ENCODE assay signal across 10 cellular contexts in the genomic region with DNA sequence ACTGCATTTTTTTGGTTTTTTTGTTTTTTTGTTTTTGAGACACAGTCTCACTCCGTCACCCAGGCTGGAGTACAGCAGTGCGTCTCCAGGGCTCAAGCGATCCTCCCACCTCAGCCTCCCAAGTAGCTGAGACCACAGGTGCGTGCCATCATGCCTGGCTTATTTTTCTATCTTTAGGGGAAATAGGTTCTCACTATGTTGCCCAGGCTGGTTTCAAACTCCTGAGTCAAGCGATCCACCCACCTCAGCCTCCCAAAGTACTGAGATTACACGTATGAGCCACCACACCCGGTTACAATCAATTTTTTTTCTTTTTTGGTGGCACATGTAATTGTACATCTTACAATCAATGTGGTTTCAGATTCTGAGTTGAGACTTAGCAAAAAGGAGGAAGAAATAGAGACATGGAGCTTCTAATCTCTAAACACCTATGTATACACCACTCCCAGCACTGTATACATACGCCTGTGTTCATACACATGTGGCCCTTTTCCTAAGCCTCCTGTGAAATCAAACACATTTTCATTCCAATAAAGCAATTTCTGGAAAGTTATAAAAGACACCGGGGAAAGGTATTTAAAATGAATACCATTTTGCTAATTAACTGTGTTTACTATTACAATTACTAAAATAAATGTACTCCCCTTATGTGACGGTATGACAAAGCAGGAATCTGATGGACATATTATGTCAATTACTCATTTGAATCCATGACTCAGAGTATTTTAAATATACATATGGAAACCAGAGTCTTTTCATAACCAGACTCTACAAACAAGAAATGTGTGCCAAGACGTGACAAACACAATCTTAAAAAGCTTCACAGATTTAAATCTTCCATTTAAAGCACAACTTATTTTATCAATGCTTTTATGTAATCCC. TPM values are rescaled to one million over a fixed set of nuclear protein-coding genes. Genes with fewer than 3 reads are reported as not detected.
DNase-seq lines count a peak whose midpoint lies in the region; ATAC-seq and TF ChIP-seq lines count a peak whose summit lies in the region.
"Had no signal": no experiment of that assay in that cellular context is flagged by ENCODE, and none has a peak within 500 bp of the region (broad histone marks: within the 10 kb centered on the region; RNA-seq: fewer than 3 reads in every experiment).

No MANE protein-coding gene starts in this region.

- no peaks in the 10 kb centered on the region for H3K36me3 ChIP-seq in Panc1 (ENCODE audit: control insufficient read depth, insufficient read depth, low read length)
- no peaks in the 10 kb centered on the region for H3K36me3 ChIP-seq in mesendoderm (ENCODE audit: control insufficient read depth, insufficient read depth, low read length)

- H3K27ac ChIP-seq in Panc1 (ENCODE audit: low read length): peak overlapping the region; percentile 60
- H3K27ac ChIP-seq in mesendoderm (ENCODE audit: low read depth, low read length): no peak overlapping the region
- H3K27ac ChIP-seq: spleen had no signal

- no peak overlapping the region for H2AK5ac ChIP-seq in mesendoderm (ENCODE audit: low read length)

- H3K9ac ChIP-seq in mesendoderm (ENCODE audit: low read length): no peak overlapping the region

- no peak for TF ChIP-seq CTCF in GM12864 (IDR thresholded peaks at IDR 0.05; ENCODE audit: low read depth, low read length, missing control alignments)
- TF ChIP-seq CTCF in Panc1 (IDR thresholded peaks at IDR 0.05): no peak

- POLR2A ChIA-PET in Panc1 (lab: Charles Lee): interaction anchor here (0.6 to 0.7 kb wide), 3 partner anchors 17 to 39 kb away, joined by 4 read pairs; no protein-coding TSS in a partner anchor

- H3K4me1 ChIP-seq in Panc1 (ENCODE audit: control insufficient read depth, insufficient read depth, low read length) (peaks cover 74% of the 10 kb centered on the region), mesendoderm (ENCODE audit: control insufficient read depth, low read depth, low read length) (peaks cover 6% of the 10 kb centered on the region)

- H3K27me3 ChIP-seq in Panc1 (ENCODE audit: control insufficient read depth, insufficient read depth, low read length): no peaks in the 10 kb centered on the region
- no peaks in the 10 kb centered on the region for H3K27me3 ChIP-seq in mesendoderm (ENCODE audit: insufficient read depth, low read length, poor library complexity)
- H3K27me3 ChIP-seq: spleen had no signal

- H3K9me3 ChIP-seq in Panc1 (ENCODE audit: control insufficient read depth, insufficient read depth, low read depth, low read length): no peaks in the 10 kb centered on the region

- H3K56ac ChIP-seq in mesendoderm (ENCODE audit: low read length): no peak overlapping the region

- H4K8ac ChIP-seq in mesendoderm (ENCODE audit: low read depth, low read length): no peak overlapping the region

- no peak overlapping the region for H2BK5ac ChIP-seq in mesendoderm (ENCODE audit: low read length)

- no peak overlapping the region for H3K4ac ChIP-seq in mesendoderm (ENCODE audit: low read depth, low read length)

- BruUV-seq in Panc1 (replicated peaks; lab: Mats Ljungman, UMichigan): no TSS peak

- H3K4me3 ChIP-seq in GM12864 (ENCODE audit: low read depth, low read length) (no peak overlapping the region), Panc1 (ENCODE audit: low read depth in 2 of 2, low read length in 2 of 2) (no peak overlapping the region), mesendoderm (ENCODE audit: low read length) (no peak overlapping the region)
- H3K4me3 ChIP-seq: spleen had no signal

- intact Hi-C loops in Panc1 (cut with micrococcal nuclease; ENCODE audit: unreplicated experiment): no loop called here
- intact Hi-C loops in left ventricle myocardium superior (cut with micrococcal nuclease): no loop called here

- H3K79me2 ChIP-seq in mesendoderm (ENCODE audit: control insufficient read depth, insufficient read depth, low read length): peaks cover 23% of the 10 kb centered on the region

- DNase-seq in GM12864 (ENCODE audit: low read depth) (peak; percentile 21), Panc1 (ENCODE audit: low read depth, low spot score) (peak; percentile 80), dedifferentiated amniotic fluid mesenchymal stem cell (ENCODE audit: extremely low spot score) (peak; percentile 91), left ventricle myocardium superior (no peak), HuH-7.5 (ENCODE audit: low spot score) (no peak), NCI-H510A (lab: John Stamatoyannopoulos, UW) (no peak), mesendoderm (no peak)
- peak; percentile 13 for DNase-seq in stimulated activated CD4-positive, alpha-beta T cell treated with anti-CD3 and anti-CD28 coated beads, Interleukin-4, amount 100 ng/mL, for 1 hour
- DNase-seq: NCI-H345, spleen had no signal

- H3K79me1 ChIP-seq in mesendoderm (ENCODE audit: low read length): peaks cover 6% of the 10 kb centered on the region

- H2BK120ac ChIP-seq in mesendoderm (ENCODE audit: low read depth, low read length): no peak overlapping the region

- no peak overlapping the region for H3K18ac ChIP-seq in mesendoderm (ENCODE audit: low read length)

- H3K23ac ChIP-seq in mesendoderm (ENCODE audit: low read length): no peak overlapping the region

- in situ Hi-C loops in Panc1 (cut with HindIII; ENCODE audit: low pct_unique_long_range_greater_than_20kb, low sequenced_read_pairs): no loop called here

- CTCF ChIA-PET in Panc1 (lab: Charles Lee): no interaction called here

- H4K5ac ChIP-seq in mesendoderm (ENCODE audit: low read length): no peak overlapping the region

- no CpG with 5 or more reads among the region's 11 CpGs for WGBS in mesendoderm (ENCODE audit: extremely low coverage, insufficient coverage, low lambda C conversion rate)

- ATAC-seq in Panc1 (peak; percentile 71), left ventricle myocardium superior (no peak)

- no peak overlapping the region for H3K4me2 ChIP-seq in mesendoderm (ENCODE audit: low read length)

- no peak overlapping the region for H2BK15ac ChIP-seq in mesendoderm (replicated peaks; ENCODE audit: low read depth)

RNA-seq across cellular contexts. Expression of a gene that starts 40.9 kb away (rescaled TPM):
- total RNA-seq in Panc1 (2021; ENCODE audit: unreplicated experiment): 47.0 TPM
- polyA plus RNA-seq in Panc1 (2012; ENCODE audit: insufficient read length): 23.3 TPM
- 11.5 TPM for total RNA-seq in left ventricle myocardium superior
- polyA plus RNA-seq in mesendoderm (2013, experiment 1 of 2): 17.7 TPM
- 16.5 TPM for polyA plus RNA-seq in mesendoderm (2013, experiment 2 of 2)

Comparison
In these comparisons a context has a peak if more than half of its experiments do, and no peak if none do; other contexts are left out.
1. DNase-seq: peak in GM12864 (single experiment), Panc1 (single experiment), dedifferentiated amniotic fluid mesenchymal stem cell (single experiment) and stimulated activated CD4-positive, alpha-beta T cell treated with anti-CD3 and anti-CD28 coated beads, Interleukin-4, amount 100 ng/mL, for 1 hour (single experiment); none in left ventricle myocardium superior (single experiment), HuH-7.5 (single experiment), NCI-H510A (single experiment) and mesendoderm (single experiment).